21 cellular contexts compared by ENCODE assay signal in the genomic region with DNA sequence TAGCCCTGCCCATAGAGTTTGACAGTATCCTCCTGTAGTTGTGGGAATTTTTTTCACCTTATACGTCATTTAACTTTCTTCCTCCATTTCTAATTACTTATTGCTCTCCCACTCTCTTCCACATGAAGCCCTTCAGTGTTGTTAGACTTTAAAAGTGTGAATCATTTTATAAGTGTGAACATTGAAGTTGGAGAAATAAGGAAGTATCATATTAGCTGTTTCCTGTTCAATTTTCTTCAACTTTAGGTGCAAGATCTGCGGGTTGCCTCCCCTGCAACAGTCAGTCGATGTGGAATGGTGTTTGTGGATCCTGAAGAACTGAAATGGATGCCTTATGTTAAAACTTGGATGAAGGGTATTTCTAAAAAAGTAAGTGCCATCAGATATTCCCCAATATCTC.
"Had no signal": no experiment of that assay in that cellular context is flagged by ENCODE, and none has a peak within 500 bp of the region (broad histone marks: within the 10 kb centered on the region; RNA-seq: fewer than 3 reads in every experiment).

No MANE protein-coding gene starts in this region.

- H3K9me3 ChIP-seq: heart left ventricle, pancreas, stomach, thoracic aorta, transverse colon had no signal

- H3K36me3 ChIP-seq: heart left ventricle, pancreas, stomach, thoracic aorta, transverse colon had no signal

- DNase-seq: cortex of kidney; dorsolateral prefrontal cortex; effector CD8-positive, alpha-beta T cell; foreskin melanocyte; heart left ventricle; hippocampal formation; kidney glomerular epithelial cell; mammary epithelial cell; occipital lobe; pancreas; right cardiac atrium; small intestine; stimulated activated CD4-positive, alpha-beta T cell treated with anti-CD3 and anti-CD28 coated beads, Interleukin-12 subunit alpha, Interleukin-12 subunit beta, amount 100 ng/mL, for 4 hours; stimulated activated naive CD4-positive, alpha-beta T cell; stomach; substantia nigra; transverse colon had no signal

- H3K27ac Mint-ChIP-seq: nephron, progenitor cell of endocrine pancreas had no signal

- H3K27me3 ChIP-seq: dorsolateral prefrontal cortex, heart left ventricle, pancreas, stomach, transverse colon had no signal

- ATAC-seq: left lobe of liver, pancreas, right cardiac atrium had no signal

- H3K9me3 Mint-ChIP-seq: nephron had no signal

- H3K4me1 ChIP-seq: heart left ventricle, pancreas, stomach, transverse colon had no signal

- H3K4me1 Mint-ChIP-seq: nephron had no signal

- H3K4me3 Mint-ChIP-seq: nephron had no signal

- H3K4me3 ChIP-seq: dorsolateral prefrontal cortex, heart left ventricle, pancreas, stomach, thoracic aorta, transverse colon had no signal

- H3K27ac ChIP-seq: heart left ventricle, pancreas, stomach, thoracic aorta, transverse colon had no signal
